ENCODE assay signal across 31 cellular contexts in genomic region chr10:107490389-107490788, GRCh38.
"Had no signal": no experiment of that assay in that cellular context is flagged by ENCODE, and none has a peak within 500 bp of the region (broad histone marks: within the 10 kb centered on the region; RNA-seq: fewer than 3 reads in every experiment).

No MANE protein-coding gene starts in this region.

- H3K27me3 ChIP-seq: adrenal gland, body of pancreas, cardiac muscle cell, esophagus squamous epithelium, gastroesophageal sphincter, heart right ventricle had no signal

- FAIRE-seq: endometrium, endothelial cell of umbilical vein had no signal

- H3K36me3 ChIP-seq: adrenal gland, cardiac muscle cell, esophagus squamous epithelium, gastroesophageal sphincter, heart right ventricle had no signal

- ATAC-seq: activated CD4-positive, alpha-beta T cell treated with anti-CD3 and anti-CD28 coated beads for 36 hours; activated CD8-positive, alpha-beta memory T cell treated with anti-CD3 and anti-CD28 coated beads, Interleukin-2, amount 10 ng/mL, durations not matched to agents 7 days and 5 days; activated CD8-positive, alpha-beta T cell treated with anti-CD3 and anti-CD28 coated beads, Interleukin-2, amount 10 ng/mL, durations not matched to agents 7 days and 5 days; activated naive CD8-positive, alpha-beta T cell treated with anti-CD3 and anti-CD28 coated beads, Interleukin-2, amount 50 U/mL, for 24 hours; body of pancreas; effector memory CD8-positive, alpha-beta T cell; gastroesophageal sphincter; heart right ventricle had no signal

- DNase-seq: activated CD4-positive, alpha-beta memory T cell treated with anti-CD3 and anti-CD28 coated beads for 36 hours; activated CD4-positive, alpha-beta T cell treated with anti-CD3 and anti-CD28 coated beads for 36 hours; activated CD4-positive, alpha-beta T cell treated with anti-CD3 and anti-CD28 coated beads, Interleukin-2, amount 10 ng/mL, durations not matched to agents 24 days and 14 days; activated CD4-positive, CD25-positive, alpha-beta regulatory T cell; activated CD4-positive, CD25-positive, alpha-beta regulatory T cell treated with anti-CD3 and anti-CD28 coated beads, Interleukin-2, amount 50 U/mL, for 72 hours; activated CD8-positive, alpha-beta memory T cell treated with anti-CD3 and anti-CD28 coated beads, Interleukin-2, amount 10 ng/mL, durations not matched to agents 7 days and 5 days; activated CD8-positive, alpha-beta memory T cell treated with anti-CD3 and anti-CD28 coated beads, Interleukin-2, amount 50 U/mL, for 4 hours; activated CD8-positive, alpha-beta T cell treated with anti-CD3 and anti-CD28 coated beads, Interleukin-2, amount 10 ng/mL, durations not matched to agents 7 days and 5 days; activated effector memory CD4-positive, alpha-beta T cell treated with anti-CD3 and anti-CD28 coated beads, Interleukin-2, amount 50 U/mL, for 16 hours; activated naive CD4-positive, alpha-beta T cell treated with anti-CD3 and anti-CD28 coated beads for 36 hours; activated naive CD8-positive, alpha-beta T cell treated with anti-CD3 and anti-CD28 coated beads for 36 hours; activated naive CD8-positive, alpha-beta T cell treated with anti-CD3 and anti-CD28 coated beads, Interleukin-2, amount 50 U/mL, for 24 hours; activated T-cell treated with anti-CD3 and anti-CD28 coated beads, Interleukin-2, amount 50 U/mL, for 1 hour; activated T-cell treated with anti-CD3 and anti-CD28 coated beads, Interleukin-2, amount 50 U/mL, for 48 hours; adrenal gland; amygdala; aorta; body of pancreas; central memory CD4-positive, alpha-beta T cell; cortex of kidney; dermis blood vessel endothelial cell; effector CD4-positive, alpha-beta T cell; effector memory CD8-positive, alpha-beta T cell; esophagus squamous epithelium; foreskin melanocyte; heart right ventricle; T-helper 2 cell had no signal

- H3K4me3 ChIP-seq: adrenal gland, body of pancreas, cardiac muscle cell, esophagus squamous epithelium, gastroesophageal sphincter, heart right ventricle had no signal
